Comparison of ENCODE assay signal across 22 cellular contexts in the genomic region with DNA sequence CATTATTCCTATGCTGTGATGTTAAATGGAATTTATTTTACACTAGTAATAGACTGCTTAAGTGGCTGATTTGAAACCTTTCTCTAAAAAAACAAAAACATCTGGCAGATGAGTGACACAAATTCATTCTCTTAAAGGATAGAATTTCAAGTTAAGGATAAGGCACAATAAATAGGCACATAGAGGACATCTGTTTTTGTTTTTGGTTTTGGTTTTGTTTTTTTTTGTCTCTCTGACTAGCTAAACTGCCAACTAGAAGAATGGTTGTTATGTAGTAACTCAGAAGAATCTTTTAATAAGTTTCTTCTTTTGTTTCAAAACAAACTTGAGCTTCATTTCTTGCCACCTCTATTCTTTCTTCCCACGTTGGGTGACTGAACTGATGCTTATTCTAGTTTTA. TPM values are rescaled to one million over a fixed set of nuclear protein-coding genes. Genes with fewer than 3 reads are reported as not detected.
A peak's percentile ranks its signal among the peaks of the same experiment; 100 is the strongest.
DNase-seq lines count a peak whose midpoint lies in the region; ATAC-seq and TF ChIP-seq lines count a peak whose summit lies in the region.
"Had no signal": no experiment of that assay in that cellular context is flagged by ENCODE, and none has a peak within 500 bp of the region (broad histone marks: within the 10 kb centered on the region; RNA-seq: fewer than 3 reads in every experiment).

No MANE protein-coding gene starts in this region.

- peaks cover 11% of the 10 kb centered on the region for H3K36me3 Mint-ChIP-seq in endothelial cell (ENCODE audit: low read depth, unreplicated experiment)

- TF ChIP-seq CTCF in endothelial cell (IDR thresholded peaks at IDR 0.05; ENCODE audit: unreplicated experiment) = no peak

- H3K9me3 Mint-ChIP-seq in endothelial cell (ENCODE audit: unreplicated experiment) = no peaks in the 10 kb centered on the region
- H3K9me3 Mint-ChIP-seq: CD4-positive, alpha-beta T cell; IgD-negative memory B cell had no signal

- no peak for ATAC-seq in GM21619 (IDR thresholded peaks at IDR 0.05; ENCODE audit: unreplicated experiment)
- ATAC-seq: HCT116 had no signal

- H3K4me3 Mint-ChIP-seq in endothelial cell (ENCODE audit: unreplicated experiment) = peak overlapping the region; percentile 31
- H3K4me3 Mint-ChIP-seq: CD4-positive, alpha-beta T cell; IgD-negative memory B cell had no signal

- H3K4me1 Mint-ChIP-seq in endothelial cell (ENCODE audit: unreplicated experiment) = peaks cover 39% of the 10 kb centered on the region

- no peak overlapping the region for H3K27ac Mint-ChIP-seq in endothelial cell (ENCODE audit: unreplicated experiment)
- H3K27ac Mint-ChIP-seq: CD4-positive, alpha-beta T cell; IgD-negative memory B cell had no signal

- peaks cover 4% of the 10 kb centered on the region for H3K27me3 Mint-ChIP-seq in endothelial cell (ENCODE audit: unreplicated experiment)
- H3K27me3 Mint-ChIP-seq: CD4-positive, alpha-beta T cell; IgD-negative memory B cell had no signal

- peak; percentile 37 for DNase-seq in DMS 273 (lab: John Stamatoyannopoulos, UW; ENCODE audit: unreplicated experiment)
- no peak for DNase-seq in DMS 273 treated with DMSO at 0.1 percent for 48 hours (lab: John Stamatoyannopoulos, UW)
- DNase-seq in NCI-H2171 treated with DMSO at 0.1 percent for 48 hours (lab: John Stamatoyannopoulos, UW) = peak; percentile 93
- no peak for DNase-seq in endothelial cell (ENCODE audit: low spot score)
- DNase-seq in myocyte (ENCODE audit: low read depth) = peak; percentile 18
- no peak for DNase-seq in NCI-H82 treated with DMSO at 0.1 percent for 48 hours (lab: John Stamatoyannopoulos, UW; ENCODE audit: unreplicated experiment)
- no peak for DNase-seq in OCI-M1 (lab: John Stamatoyannopoulos, UW)
- DNase-seq: CD4-positive, alpha-beta T cell; DMS79 treated with DMSO at 0.1 percent for 48 hours; GF-D8; NCI-H1092; NCI-H1417 treated with DMSO at 0.1 percent for 48 hours; NCI-H187 treated with DMSO at 0.1 percent for 48 hours; NCI-H2107; NCI-H526 treated with DMSO at 0.1 percent for 48 hours; Peyer's patch; SHP77 treated with DMSO at 0.1 percent for 48 hours; SW 1271 had no signal

RNA-seq across cellular contexts. Expression of a gene that starts 5.1 kb away (rescaled TPM):
- 36.3 TPM for total RNA-seq in endothelial cell (ENCODE audit: unreplicated experiment)
- total RNA-seq in myocyte = 32.8 and 33.7 TPM in 2 replicates
- polyA plus RNA-seq in myocyte (2012) = 47.4 TPM

RNA-seq across cellular contexts. Expression of a gene that starts 24.4 kb away (rescaled TPM):
- 11.4 TPM for total RNA-seq in endothelial cell (ENCODE audit: unreplicated experiment)
- total RNA-seq in myocyte = 34.2 and 53.8 TPM in 2 replicates
- 14.9 TPM for polyA plus RNA-seq in myocyte (2012)

RNA-seq across cellular contexts. Expression of a gene that starts 33.3 kb away (rescaled TPM):
- total RNA-seq in endothelial cell (ENCODE audit: unreplicated experiment) (33.1 TPM), myocyte (55.0 and 68.6 TPM in 2 replicates)
- polyA plus RNA-seq in myocyte (2012) = 35.4 TPM

RNA-seq across cellular contexts. Expression of a gene that starts 33.5 kb away (rescaled TPM):
- total RNA-seq in endothelial cell (ENCODE audit: unreplicated experiment) (34.4 TPM), myocyte (20.5 and 22.9 TPM in 2 replicates)
- 19.7 TPM for polyA plus RNA-seq in myocyte (2012)

RNA-seq across cellular contexts. Expression of a gene that starts 45.6 kb away (rescaled TPM):
- total RNA-seq in endothelial cell (ENCODE audit: unreplicated experiment) (1.2 TPM), myocyte (0.36 TPM in 1 of 2 replicates, not detected in the other)
- 0.74 TPM for polyA plus RNA-seq in myocyte (2012)
- total RNA-seq: H4 had no signal
- polyA plus RNA-seq: IgD-negative memory B cell had no signal

Comparison
In these comparisons a context has a peak if more than half of its experiments do, and no peak if none do; other contexts are left out.
1. DNase-seq: peak in DMS 273 (single experiment), NCI-H2171 treated with DMSO at 0.1 percent for 48 hours (single experiment) and myocyte (single experiment); none in DMS 273 treated with DMSO at 0.1 percent for 48 hours (single experiment), endothelial cell (single experiment), NCI-H82 treated with DMSO at 0.1 percent for 48 hours (single experiment) and OCI-M1 (single experiment).